In genomic region chr20:52564594-52564993, GRCh38 we compare ENCODE assay signal across 30 cellular contexts.
"Had no signal": no experiment of that assay in that cellular context is flagged by ENCODE, and none has a peak within 500 bp of the region (broad histone marks: within the 10 kb centered on the region; RNA-seq: fewer than 3 reads in every experiment).

No MANE protein-coding gene starts in this region.

- H3K27me3 ChIP-seq: neural progenitor cell, ovary, spleen, suprapubic skin, testis, tibial artery, transverse colon, upper lobe of left lung, vagina had no signal

- H3K36me3 ChIP-seq: neural progenitor cell, ovary, spleen, suprapubic skin, tibial artery, transverse colon, upper lobe of left lung, vagina had no signal

- H3K79me2 ChIP-seq: parathyroid adenoma had no signal

- H3K4me3 ChIP-seq: neural progenitor cell, ovary, psoas muscle, skin epidermis, smooth muscle cell, spleen, suprapubic skin, testis, tibial artery, transverse colon, upper lobe of left lung, vagina had no signal

- H2AFZ ChIP-seq: neural progenitor cell, parathyroid adenoma had no signal

- H3K27ac ChIP-seq: neural progenitor cell, ovary, parathyroid adenoma, psoas muscle, skin epidermis, spleen, suprapubic skin, testis, tibial artery, transverse colon, upper lobe of left lung, vagina had no signal

- FAIRE-seq: urothelium cell line had no signal

- DNase-seq: naive thymus-derived CD4-positive, alpha-beta T cell; natural killer cell; occipital lobe; ovary; posterior cingulate gyrus; psoas muscle; right cardiac atrium; spleen; stimulated activated CD4-positive, alpha-beta T cell treated with anti-CD3 and anti-CD28 coated beads, Interleukin-12 subunit alpha, Interleukin-12 subunit beta, amount 100 ng/mL, for 4 hours; stimulated activated CD4-positive, alpha-beta T cell treated with anti-CD3 and anti-CD28 coated beads, Interleukin-1b, Interleukin-23, amount 100 ng/mL, for 48 hours; stimulated activated CD4-positive, alpha-beta T cell treated with anti-CD3 and anti-CD28 coated beads, Interleukin-4, amount 100 ng/mL, for 1 hour; stimulated activated CD4-positive, alpha-beta T cell treated with anti-CD3 and anti-CD28 coated beads, Interleukin-4, amount 100 ng/mL, for 4 hours; stimulated activated CD8-positive, alpha-beta memory T cell treated with anti-CD3 and anti-CD28 coated beads, Interleukin-4, amount 100 ng/mL, for 48 hours; stimulated activated naive CD4-positive, alpha-beta T cell; stimulated activated naive CD8-positive, alpha-beta T cell treated with anti-CD3 and anti-CD28 coated beads, Interleukin-15, amount 100 ng/mL, for 72 hours; stimulated activated naive CD8-positive, alpha-beta T cell treated with anti-CD3 and anti-CD28 coated beads, Interleukin-15, Interleukin-2, amounts not matched to agents 100 U/mL and 50 U/mL, for 24 hours; substantia nigra; testis; tibial artery; transverse colon; upper lobe of left lung had no signal

- H3K4me2 ChIP-seq: neural progenitor cell, smooth muscle cell had no signal

- H3K4me1 ChIP-seq: neural progenitor cell, parathyroid adenoma, psoas muscle, spleen, suprapubic skin, testis, tibial artery, transverse colon, upper lobe of left lung, vagina had no signal

- H3K9ac ChIP-seq: neural progenitor cell, parathyroid adenoma had no signal

- ATAC-seq: naive thymus-derived CD4-positive, alpha-beta T cell; natural killer cell; psoas muscle; right cardiac atrium; sciatic nerve; stimulated activated memory B cell treated with anti-CD40 and anti-IgM and Interleukin-4, amounts not matched to agents 10 μg/mL and 1 μg/mL and 100 μg/mL, for 72 hours; stimulated activated naive CD8-positive, alpha-beta T cell treated with anti-CD3 and anti-CD28 coated beads, Interleukin-15, amount 100 ng/mL, for 72 hours; stimulated activated naive CD8-positive, alpha-beta T cell treated with anti-CD3 and anti-CD28 coated beads, Interleukin-15, Interleukin-2, amounts not matched to agents 100 U/mL and 50 U/mL, for 24 hours had no signal

- H3K9me3 ChIP-seq: ovary, psoas muscle, suprapubic skin, testis, transverse colon, vagina had no signal
